ENCODE assay signal across 1 cellular context in the genomic region with DNA sequence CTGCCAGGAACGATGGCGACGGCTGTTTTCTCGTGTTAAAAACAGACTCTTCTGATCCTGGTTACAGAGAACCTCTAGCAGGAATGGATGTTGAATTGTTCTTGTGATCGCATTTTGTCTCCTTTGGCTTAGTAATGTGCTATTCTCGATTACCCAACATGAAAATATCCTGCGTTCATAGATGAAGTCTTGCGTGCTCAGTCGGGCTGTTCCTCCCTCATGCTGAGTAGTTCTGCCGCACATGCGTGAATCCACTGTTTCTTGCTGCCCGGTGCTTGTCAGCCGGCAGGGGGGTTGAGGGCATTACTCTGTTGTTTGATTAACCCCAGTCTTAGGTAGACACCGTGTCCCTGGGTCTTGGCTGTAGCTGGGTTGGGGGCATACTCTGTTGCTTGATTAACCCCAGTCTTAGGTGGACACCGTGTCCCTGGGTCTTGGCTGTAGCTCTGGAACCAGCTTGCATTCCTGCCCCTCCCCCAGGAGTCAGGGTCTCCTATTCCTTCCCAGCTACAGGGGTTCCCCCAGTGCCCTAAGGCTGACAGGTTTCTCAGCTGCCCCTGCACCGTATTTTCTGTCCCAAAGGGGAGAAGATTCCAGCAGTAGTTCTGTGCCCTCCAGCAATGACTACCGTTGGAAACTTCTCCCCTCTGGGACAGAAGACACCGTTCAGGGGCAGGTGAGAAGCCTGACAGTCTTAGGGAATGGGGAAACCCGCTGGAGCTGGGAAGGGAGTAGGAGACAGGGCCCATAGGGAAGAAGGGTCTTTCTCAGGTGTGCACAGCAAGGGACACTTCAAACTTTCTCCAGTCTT.
TF ChIP-seq lines count a peak whose summit lies in the region.

No MANE protein-coding gene starts in this region.

TF ChIP-seq in HepG2, 621 proteins besides CTCF, POLR2A, EP300 and RAD21 (continued from another document and continues in another):
- no peak for TF ChIP-seq KLF15 (CRISPR knock-in tag; IDR thresholded peaks at IDR 0.05; ENCODE audit: borderline replicate concordance)
- TF ChIP-seq MTA3 (CRISPR knock-in tag; IDR thresholded peaks at IDR 0.05), result no peak
- TF ChIP-seq, protein P1, sequence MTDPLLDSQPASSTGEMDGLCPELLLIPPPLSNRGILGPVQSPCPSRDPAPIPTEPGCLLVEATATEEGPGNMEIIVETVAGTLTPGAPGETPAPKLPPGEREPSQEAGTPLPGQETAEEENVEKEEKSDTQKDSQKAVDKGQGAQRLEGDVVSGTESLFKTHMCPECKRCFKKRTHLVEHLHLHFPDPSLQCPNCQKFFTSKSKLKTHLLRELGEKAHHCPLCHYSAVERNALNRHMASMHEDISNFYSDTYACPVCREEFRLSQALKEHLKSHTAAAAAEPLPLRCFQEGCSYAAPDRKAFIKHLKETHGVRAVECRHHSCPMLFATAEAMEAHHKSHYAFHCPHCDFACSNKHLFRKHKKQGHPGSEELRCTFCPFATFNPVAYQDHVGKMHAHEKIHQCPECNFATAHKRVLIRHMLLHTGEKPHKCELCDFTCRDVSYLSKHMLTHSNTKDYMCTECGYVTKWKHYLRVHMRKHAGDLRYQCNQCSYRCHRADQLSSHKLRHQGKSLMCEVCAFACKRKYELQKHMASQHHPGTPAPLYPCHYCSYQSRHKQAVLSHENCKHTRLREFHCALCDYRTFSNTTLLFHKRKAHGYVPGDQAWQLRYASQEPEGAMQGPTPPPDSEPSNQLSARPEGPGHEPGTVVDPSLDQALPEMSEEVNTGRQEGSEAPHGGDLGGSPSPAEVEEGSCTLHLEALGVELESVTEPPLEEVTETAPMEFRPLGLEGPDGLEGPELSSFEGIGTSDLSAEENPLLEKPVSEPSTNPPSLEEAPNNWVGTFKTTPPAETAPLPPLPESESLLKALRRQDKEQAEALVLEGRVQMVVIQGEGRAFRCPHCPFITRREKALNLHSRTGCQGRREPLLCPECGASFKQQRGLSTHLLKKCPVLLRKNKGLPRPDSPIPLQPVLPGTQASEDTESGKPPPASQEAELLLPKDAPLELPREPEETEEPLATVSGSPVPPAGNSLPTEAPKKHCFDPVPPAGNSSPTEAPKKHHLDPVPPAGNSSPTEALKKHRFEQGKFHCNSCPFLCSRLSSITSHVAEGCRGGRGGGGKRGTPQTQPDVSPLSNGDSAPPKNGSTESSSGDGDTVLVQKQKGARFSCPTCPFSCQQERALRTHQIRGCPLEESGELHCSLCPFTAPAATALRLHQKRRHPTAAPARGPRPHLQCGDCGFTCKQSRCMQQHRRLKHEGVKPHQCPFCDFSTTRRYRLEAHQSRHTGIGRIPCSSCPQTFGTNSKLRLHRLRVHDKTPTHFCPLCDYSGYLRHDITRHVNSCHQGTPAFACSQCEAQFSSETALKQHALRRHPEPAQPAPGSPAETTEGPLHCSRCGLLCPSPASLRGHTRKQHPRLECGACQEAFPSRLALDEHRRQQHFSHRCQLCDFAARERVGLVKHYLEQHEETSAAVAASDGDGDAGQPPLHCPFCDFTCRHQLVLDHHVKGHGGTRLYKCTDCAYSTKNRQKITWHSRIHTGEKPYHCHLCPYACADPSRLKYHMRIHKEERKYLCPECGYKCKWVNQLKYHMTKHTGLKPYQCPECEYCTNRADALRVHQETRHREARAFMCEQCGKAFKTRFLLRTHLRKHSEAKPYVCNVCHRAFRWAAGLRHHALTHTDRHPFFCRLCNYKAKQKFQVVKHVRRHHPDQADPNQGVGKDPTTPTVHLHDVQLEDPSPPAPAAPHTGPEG (CRISPR knock-in tag; IDR thresholded peaks at IDR 0.05), result no peak
- TF ChIP-seq FIP1L1 (IDR thresholded peaks at IDR 0.05; ENCODE audit: borderline replicate concordance, insufficient read depth, low read depth, low read length), result no peak
- no peak for TF ChIP-seq MEF2D (CRISPR knock-in tag; IDR thresholded peaks at IDR 0.05)
- no peak for TF ChIP-seq ZNF225 (CRISPR knock-in tag; IDR thresholded peaks at IDR 0.05)
- no peak for TF ChIP-seq EEA1 (CRISPR knock-in tag; IDR thresholded peaks at IDR 0.05; ENCODE audit: borderline replicate concordance)
- 0 out of 2 replicates have a peak, but pooled peaks have one; percentile 30 for TF ChIP-seq ZNF30 (CRISPR knock-in tag; IDR thresholded peaks at IDR 0.05)
- no peak for TF ChIP-seq ZNF160 (CRISPR knock-in tag; IDR thresholded peaks at IDR 0.05)
- TF ChIP-seq ZNF816 (CRISPR knock-in tag; IDR thresholded peaks at IDR 0.05; ENCODE audit: borderline replicate concordance), result no peak
- TF ChIP-seq ZNF556 (CRISPR knock-in tag; IDR thresholded peaks at IDR 0.05; ENCODE audit: borderline replicate concordance), result no peak
- TF ChIP-seq, protein P2, sequence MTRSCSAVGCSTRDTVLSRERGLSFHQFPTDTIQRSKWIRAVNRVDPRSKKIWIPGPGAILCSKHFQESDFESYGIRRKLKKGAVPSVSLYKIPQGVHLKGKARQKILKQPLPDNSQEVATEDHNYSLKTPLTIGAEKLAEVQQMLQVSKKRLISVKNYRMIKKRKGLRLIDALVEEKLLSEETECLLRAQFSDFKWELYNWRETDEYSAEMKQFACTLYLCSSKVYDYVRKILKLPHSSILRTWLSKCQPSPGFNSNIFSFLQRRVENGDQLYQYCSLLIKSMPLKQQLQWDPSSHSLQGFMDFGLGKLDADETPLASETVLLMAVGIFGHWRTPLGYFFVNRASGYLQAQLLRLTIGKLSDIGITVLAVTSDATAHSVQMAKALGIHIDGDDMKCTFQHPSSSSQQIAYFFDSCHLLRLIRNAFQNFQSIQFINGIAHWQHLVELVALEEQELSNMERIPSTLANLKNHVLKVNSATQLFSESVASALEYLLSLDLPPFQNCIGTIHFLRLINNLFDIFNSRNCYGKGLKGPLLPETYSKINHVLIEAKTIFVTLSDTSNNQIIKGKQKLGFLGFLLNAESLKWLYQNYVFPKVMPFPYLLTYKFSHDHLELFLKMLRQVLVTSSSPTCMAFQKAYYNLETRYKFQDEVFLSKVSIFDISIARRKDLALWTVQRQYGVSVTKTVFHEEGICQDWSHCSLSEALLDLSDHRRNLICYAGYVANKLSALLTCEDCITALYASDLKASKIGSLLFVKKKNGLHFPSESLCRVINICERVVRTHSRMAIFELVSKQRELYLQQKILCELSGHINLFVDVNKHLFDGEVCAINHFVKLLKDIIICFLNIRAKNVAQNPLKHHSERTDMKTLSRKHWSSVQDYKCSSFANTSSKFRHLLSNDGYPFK (CRISPR knock-in tag; IDR thresholded peaks at IDR 0.05; ENCODE audit: borderline replicate concordance), result no peak
- TF ChIP-seq ZNF644 (CRISPR knock-in tag; IDR thresholded peaks at IDR 0.05; ENCODE audit: low read depth), result no peak
- no peak for TF ChIP-seq HOXA3 (CRISPR knock-in tag; IDR thresholded peaks at IDR 0.05)
- TF ChIP-seq ZNF205 (CRISPR knock-in tag; IDR thresholded peaks at IDR 0.05), result no peak
- no peak for TF ChIP-seq FOXP1 (IDR thresholded peaks at IDR 0.05)
- TF ChIP-seq FOXP1 (CRISPR knock-in tag; IDR thresholded peaks at IDR 0.05), result no peak
- TF ChIP-seq, protein P3, sequence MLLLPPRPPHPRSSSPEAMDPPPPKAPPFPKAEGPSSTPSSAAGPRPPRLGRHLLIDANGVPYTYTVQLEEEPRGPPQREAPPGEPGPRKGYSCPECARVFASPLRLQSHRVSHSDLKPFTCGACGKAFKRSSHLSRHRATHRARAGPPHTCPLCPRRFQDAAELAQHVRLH (CRISPR knock-in tag; IDR thresholded peaks at IDR 0.05; ENCODE audit: borderline replicate concordance, low read depth), result no peak
- TF ChIP-seq ZNF121 (CRISPR knock-in tag; IDR thresholded peaks at IDR 0.05), result no peak
- peak; percentile 18; the same call in 1 of the 2 replicates for TF ChIP-seq ZBTB38 (CRISPR knock-in tag; IDR thresholded peaks at IDR 0.05)
- no peak for TF ChIP-seq KDM4B (CRISPR knock-in tag; IDR thresholded peaks at IDR 0.05)
- 0 out of 2 replicates have a peak, but pooled peaks have one; percentile 3 for TF ChIP-seq MIXL1 (CRISPR knock-in tag; IDR thresholded peaks at IDR 0.05)
- no peak for TF ChIP-seq ZEB1 (IDR thresholded peaks at IDR 0.05; ENCODE audit: insufficient replicate concordance, low read depth)
- TF ChIP-seq, protein P4, sequence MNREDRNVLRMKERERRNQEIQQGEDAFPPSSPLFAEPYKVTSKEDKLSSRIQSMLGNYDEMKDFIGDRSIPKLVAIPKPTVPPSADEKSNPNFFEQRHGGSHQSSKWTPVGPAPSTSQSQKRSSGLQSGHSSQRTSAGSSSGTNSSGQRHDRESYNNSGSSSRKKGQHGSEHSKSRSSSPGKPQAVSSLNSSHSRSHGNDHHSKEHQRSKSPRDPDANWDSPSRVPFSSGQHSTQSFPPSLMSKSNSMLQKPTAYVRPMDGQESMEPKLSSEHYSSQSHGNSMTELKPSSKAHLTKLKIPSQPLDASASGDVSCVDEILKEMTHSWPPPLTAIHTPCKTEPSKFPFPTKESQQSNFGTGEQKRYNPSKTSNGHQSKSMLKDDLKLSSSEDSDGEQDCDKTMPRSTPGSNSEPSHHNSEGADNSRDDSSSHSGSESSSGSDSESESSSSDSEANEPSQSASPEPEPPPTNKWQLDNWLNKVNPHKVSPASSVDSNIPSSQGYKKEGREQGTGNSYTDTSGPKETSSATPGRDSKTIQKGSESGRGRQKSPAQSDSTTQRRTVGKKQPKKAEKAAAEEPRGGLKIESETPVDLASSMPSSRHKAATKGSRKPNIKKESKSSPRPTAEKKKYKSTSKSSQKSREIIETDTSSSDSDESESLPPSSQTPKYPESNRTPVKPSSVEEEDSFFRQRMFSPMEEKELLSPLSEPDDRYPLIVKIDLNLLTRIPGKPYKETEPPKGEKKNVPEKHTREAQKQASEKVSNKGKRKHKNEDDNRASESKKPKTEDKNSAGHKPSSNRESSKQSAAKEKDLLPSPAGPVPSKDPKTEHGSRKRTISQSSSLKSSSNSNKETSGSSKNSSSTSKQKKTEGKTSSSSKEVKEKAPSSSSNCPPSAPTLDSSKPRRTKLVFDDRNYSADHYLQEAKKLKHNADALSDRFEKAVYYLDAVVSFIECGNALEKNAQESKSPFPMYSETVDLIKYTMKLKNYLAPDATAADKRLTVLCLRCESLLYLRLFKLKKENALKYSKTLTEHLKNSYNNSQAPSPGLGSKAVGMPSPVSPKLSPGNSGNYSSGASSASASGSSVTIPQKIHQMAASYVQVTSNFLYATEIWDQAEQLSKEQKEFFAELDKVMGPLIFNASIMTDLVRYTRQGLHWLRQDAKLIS (CRISPR knock-in tag; IDR thresholded peaks at IDR 0.05), result no peak
- no peak for TF ChIP-seq RBFOX2 (IDR thresholded peaks at IDR 0.05; ENCODE audit: low read depth, low read length)
- TF ChIP-seq SIX4 (CRISPR knock-in tag; IDR thresholded peaks at IDR 0.05), result no peak
- TF ChIP-seq, protein P5, sequence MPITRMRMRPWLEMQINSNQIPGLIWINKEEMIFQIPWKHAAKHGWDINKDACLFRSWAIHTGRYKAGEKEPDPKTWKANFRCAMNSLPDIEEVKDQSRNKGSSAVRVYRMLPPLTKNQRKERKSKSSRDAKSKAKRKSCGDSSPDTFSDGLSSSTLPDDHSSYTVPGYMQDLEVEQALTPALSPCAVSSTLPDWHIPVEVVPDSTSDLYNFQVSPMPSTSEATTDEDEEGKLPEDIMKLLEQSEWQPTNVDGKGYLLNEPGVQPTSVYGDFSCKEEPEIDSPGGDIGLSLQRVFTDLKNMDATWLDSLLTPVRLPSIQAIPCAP (CRISPR knock-in tag; IDR thresholded peaks at IDR 0.05; ENCODE audit: low read depth), result no peak
- no peak for TF ChIP-seq TEAD2 (CRISPR knock-in tag; IDR thresholded peaks at IDR 0.05)
- TF ChIP-seq SETDB1 (CRISPR knock-in tag; IDR thresholded peaks at IDR 0.05; ENCODE audit: borderline replicate concordance), result no peak
- no peak for TF ChIP-seq NCOA2 (CRISPR knock-in tag; IDR thresholded peaks at IDR 0.05)
- no peak for TF ChIP-seq MXD4 (CRISPR knock-in tag; IDR thresholded peaks at IDR 0.05)
- no peak for TF ChIP-seq ZNF383 (CRISPR knock-in tag; IDR thresholded peaks at IDR 0.05; ENCODE audit: borderline replicate concordance)
- TF ChIP-seq KDM5B (CRISPR knock-in tag; IDR thresholded peaks at IDR 0.05; ENCODE audit: borderline replicate concordance), result no peak
- no peak for TF ChIP-seq ZNF251 (CRISPR knock-in tag; IDR thresholded peaks at IDR 0.05)
- TF ChIP-seq ZNF841 (CRISPR knock-in tag; IDR thresholded peaks at IDR 0.05; ENCODE audit: borderline replicate concordance), result no peak
- TF ChIP-seq ZNF660 (CRISPR knock-in tag; IDR thresholded peaks at IDR 0.05; ENCODE audit: borderline replicate concordance, low read depth), result no peak
- TF ChIP-seq RXRB (CRISPR knock-in tag; IDR thresholded peaks at IDR 0.05; ENCODE audit: borderline replicate concordance), result no peak
- TF ChIP-seq, protein P6, sequence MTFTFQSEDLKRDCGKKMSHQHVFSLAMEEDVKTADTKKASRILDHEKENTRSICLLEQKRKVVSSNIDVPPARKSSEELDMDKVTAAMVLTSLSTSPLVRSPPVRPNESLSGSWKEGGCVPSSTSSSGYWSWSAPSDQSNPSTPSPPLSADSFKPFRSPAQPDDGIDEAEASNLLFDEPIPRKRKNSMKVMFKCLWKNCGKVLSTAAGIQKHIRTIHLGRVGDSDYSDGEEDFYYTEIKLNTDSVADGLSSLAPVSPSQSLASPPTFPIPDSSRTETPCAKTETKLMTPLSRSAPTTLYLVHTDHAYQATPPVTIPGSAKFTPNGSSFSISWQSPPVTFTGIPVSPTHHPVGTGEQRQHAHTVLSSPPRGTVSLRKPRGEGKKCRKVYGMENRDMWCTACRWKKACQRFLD (CRISPR knock-in tag; IDR thresholded peaks at IDR 0.05; ENCODE audit: borderline replicate concordance), result no peak
- no peak for TF ChIP-seq RCOR2 (CRISPR knock-in tag; IDR thresholded peaks at IDR 0.05)
- TF ChIP-seq, protein P7, sequence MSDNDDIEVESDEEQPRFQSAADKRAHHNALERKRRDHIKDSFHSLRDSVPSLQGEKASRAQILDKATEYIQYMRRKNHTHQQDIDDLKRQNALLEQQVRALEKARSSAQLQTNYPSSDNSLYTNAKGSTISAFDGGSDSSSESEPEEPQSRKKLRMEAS (IDR thresholded peaks at IDR 0.05), result peak; percentile 1; the same call in 1 of the 2 replicates
- TF ChIP-seq, protein P8, sequence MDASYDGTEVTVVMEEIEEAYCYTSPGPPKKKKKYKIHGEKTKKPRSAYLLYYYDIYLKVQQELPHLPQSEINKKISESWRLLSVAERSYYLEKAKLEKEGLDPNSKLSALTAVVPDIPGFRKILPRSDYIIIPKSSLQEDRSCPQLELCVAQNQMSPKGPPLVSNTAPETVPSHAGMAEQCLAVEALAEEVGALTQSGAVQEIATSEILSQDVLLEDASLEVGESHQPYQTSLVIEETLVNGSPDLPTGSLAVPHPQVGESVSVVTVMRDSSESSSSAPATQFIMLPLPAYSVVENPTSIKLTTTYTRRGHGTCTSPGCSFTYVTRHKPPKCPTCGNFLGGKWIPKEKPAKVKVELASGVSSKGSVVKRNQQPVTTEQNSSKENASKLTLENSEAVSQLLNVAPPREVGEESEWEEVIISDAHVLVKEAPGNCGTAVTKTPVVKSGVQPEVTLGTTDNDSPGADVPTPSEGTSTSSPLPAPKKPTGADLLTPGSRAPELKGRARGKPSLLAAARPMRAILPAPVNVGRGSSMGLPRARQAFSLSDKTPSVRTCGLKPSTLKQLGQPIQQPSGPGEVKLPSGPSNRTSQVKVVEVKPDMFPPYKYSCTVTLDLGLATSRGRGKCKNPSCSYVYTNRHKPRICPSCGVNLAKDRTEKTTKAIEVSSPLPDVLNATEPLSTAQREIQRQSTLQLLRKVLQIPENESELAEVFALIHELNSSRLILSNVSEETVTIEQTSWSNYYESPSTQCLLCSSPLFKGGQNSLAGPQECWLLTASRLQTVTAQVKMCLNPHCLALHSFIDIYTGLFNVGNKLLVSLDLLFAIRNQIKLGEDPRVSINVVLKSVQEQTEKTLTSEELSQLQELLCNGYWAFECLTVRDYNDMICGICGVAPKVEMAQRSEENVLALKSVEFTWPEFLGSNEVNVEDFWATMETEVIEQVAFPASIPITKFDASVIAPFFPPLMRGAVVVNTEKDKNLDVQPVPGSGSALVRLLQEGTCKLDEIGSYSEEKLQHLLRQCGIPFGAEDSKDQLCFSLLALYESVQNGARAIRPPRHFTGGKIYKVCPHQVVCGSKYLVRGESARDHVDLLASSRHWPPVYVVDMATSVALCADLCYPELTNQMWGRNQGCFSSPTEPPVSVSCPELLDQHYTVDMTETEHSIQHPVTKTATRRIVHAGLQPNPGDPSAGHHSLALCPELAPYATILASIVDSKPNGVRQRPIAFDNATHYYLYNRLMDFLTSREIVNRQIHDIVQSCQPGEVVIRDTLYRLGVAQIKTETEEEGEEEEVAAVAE (CRISPR knock-in tag; IDR thresholded peaks at IDR 0.05; ENCODE audit: borderline replicate concordance), result no peak
